Comparison of ENCODE assay signal across 19 cellular contexts in the genomic region with DNA sequence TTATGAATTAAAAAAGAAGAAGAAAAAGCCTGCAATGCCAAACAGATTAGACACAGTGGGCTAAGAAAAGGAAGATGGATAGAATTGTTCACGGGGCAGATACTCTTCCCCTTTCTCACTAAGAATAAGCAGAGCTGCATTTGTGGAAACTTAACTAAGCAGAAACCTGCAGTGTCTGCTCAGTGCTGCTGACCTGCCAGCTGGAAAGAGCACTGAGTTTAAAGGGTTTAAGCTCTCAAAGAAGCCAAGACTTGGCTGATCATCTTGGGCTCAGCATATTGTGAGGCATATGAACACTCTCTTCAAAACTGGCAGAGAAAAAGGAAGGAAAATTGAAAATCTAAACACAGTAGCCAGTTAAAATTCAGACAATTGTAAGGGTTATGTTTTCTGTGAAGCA.
DNase-seq lines count a peak whose midpoint lies in the region; ATAC-seq and TF ChIP-seq lines count a peak whose summit lies in the region.
"Had no signal": no experiment of that assay in that cellular context is flagged by ENCODE, and none has a peak within 500 bp of the region (broad histone marks: within the 10 kb centered on the region; RNA-seq: fewer than 3 reads in every experiment).

No MANE protein-coding gene starts in this region.

- DNase-seq in Kasumi-1 (lab: John Stamatoyannopoulos, UW) (peak; percentile 8 to 19), endodermal cell (peak; percentile 50), putamen (ENCODE audit: low spot score) (peak; percentile 7)
- DNase-seq in stimulated activated CD4-positive, alpha-beta T cell treated with anti-CD3 and anti-CD28 coated beads, Interleukin-4, amount 100 ng/mL, for 1 hour, result no peak
- DNase-seq: activated CD4-positive, alpha-beta T cell treated with anti-CD3 and anti-CD28 coated beads for 36 hours; activated CD8-positive, alpha-beta memory T cell treated with anti-CD3 and anti-CD28 coated beads, Interleukin-2, amount 50 U/mL, for 4 hours; activated naive CD4-positive, alpha-beta T cell treated with Interleukin-2 at 50 U/mL for 16 hours; aorta; BE2C; colonic mucosa; foreskin melanocyte; left ventricle myocardium inferior; NCI-H2107; pancreas had no signal

- H3K4me3 ChIP-seq in OCI-LY3 (ENCODE audit: low read length) (no peak overlapping the region), endodermal cell (ENCODE audit: low read length) (no peak overlapping the region)
- H3K4me3 ChIP-seq: colonic mucosa, left ventricle myocardium inferior, SJCRH30, skin epidermis had no signal

- no peak overlapping the region for H3K9ac ChIP-seq in OCI-LY3 (ENCODE audit: low read length)
- H3K9ac ChIP-seq in endodermal cell (ENCODE audit: extremely low read depth, low read length, poor library complexity, severe bottlenecking), result no peak overlapping the region

- H3K9me3 ChIP-seq in OCI-LY3 (ENCODE audit: insufficient read depth, low read length) (no peaks in the 10 kb centered on the region), endodermal cell (ENCODE audit: control insufficient read depth, low read length) (no peaks in the 10 kb centered on the region)
- H3K9me3 ChIP-seq: BE2C, colonic mucosa, left ventricle myocardium inferior, pancreas, SJCRH30 had no signal

- peak overlapping the region; percentile 50 for H3K4me2 ChIP-seq in OCI-LY3 (ENCODE audit: low read length)

- H3K4me1 ChIP-seq in OCI-LY3 (ENCODE audit: low read length) (peaks cover 22% of the 10 kb centered on the region), endodermal cell (ENCODE audit: control insufficient read depth, insufficient read depth, low read length) (no peaks in the 10 kb centered on the region)
- H3K4me1 ChIP-seq: BE2C, colonic mucosa, left ventricle myocardium inferior, pancreas, SJCRH30 had no signal

- H3K4me1 Mint-ChIP-seq in endodermal cell, result no peaks in the 10 kb centered on the region
- H3K4me1 Mint-ChIP-seq: activated CD4-positive, alpha-beta T cell treated with anti-CD3 and anti-CD28 coated beads for 36 hours had no signal

- peak overlapping the region; percentile 59; the same call in 1 of the 2 replicates for H2AFZ ChIP-seq in OCI-LY3 (ENCODE audit: low read depth, low read length)

- H3K9me3 Mint-ChIP-seq in endodermal cell, result no peaks in the 10 kb centered on the region

- H3K27ac Mint-ChIP-seq in endodermal cell, result no peak overlapping the region
- H3K27ac Mint-ChIP-seq: activated CD4-positive, alpha-beta T cell treated with anti-CD3 and anti-CD28 coated beads for 36 hours had no signal

- no peaks in the 10 kb centered on the region for H3K36me3 ChIP-seq in OCI-LY3 (replicated peaks; ENCODE audit: low read depth, low read length)
- no peaks in the 10 kb centered on the region for H3K36me3 ChIP-seq in endodermal cell (ENCODE audit: control insufficient read depth, insufficient read depth, low read length)
- H3K36me3 ChIP-seq: BE2C, colonic mucosa, left ventricle myocardium inferior, pancreas, SJCRH30 had no signal

- H3K27me3 ChIP-seq in OCI-LY3 (ENCODE audit: low read depth, low read length), result no peaks in the 10 kb centered on the region
- H3K27me3 ChIP-seq in endodermal cell (ENCODE audit: control insufficient read depth, insufficient read depth, low read length, poor library complexity, severe bottlenecking), result no peaks in the 10 kb centered on the region
- H3K27me3 ChIP-seq: BE2C, colonic mucosa, pancreas, SJCRH30 had no signal

- no peak overlapping the region for H3K4me3 Mint-ChIP-seq in endodermal cell
- H3K4me3 Mint-ChIP-seq: activated CD4-positive, alpha-beta T cell treated with anti-CD3 and anti-CD28 coated beads for 36 hours had no signal

- no peaks in the 10 kb centered on the region for H4K20me1 ChIP-seq in OCI-LY3 (ENCODE audit: insufficient read depth, low read length)

- ATAC-seq in GM19328 (IDR thresholded peaks at IDR 0.05; ENCODE audit: unreplicated experiment), result no peak
- ATAC-seq in GM18870 (IDR thresholded peaks at IDR 0.05; ENCODE audit: unreplicated experiment), result no peak
- ATAC-seq: activated CD4-positive, alpha-beta T cell treated with anti-CD3 and anti-CD28 coated beads for 36 hours; pancreas had no signal

- H3K79me2 ChIP-seq in OCI-LY3 (ENCODE audit: low read length), result no peaks in the 10 kb centered on the region

- no peak overlapping the region for H3K27ac ChIP-seq in OCI-LY3 (ENCODE audit: low read length)
- peak overlapping the region; percentile 79 for H3K27ac ChIP-seq in endodermal cell (ENCODE audit: low read depth, low read length)
- H3K27ac ChIP-seq: colonic mucosa, left ventricle myocardium inferior, pancreas, SJCRH30, skin epidermis had no signal

- TF ChIP-seq CTCF in OCI-LY3 (IDR thresholded peaks at IDR 0.05; ENCODE audit: low read depth, low read length) (no peak), endodermal cell (conservative IDR thresholded peaks at IDR 0.05) (no peak)

- H3K27me3 Mint-ChIP-seq in endodermal cell (ENCODE audit: insufficient read depth), result no peaks in the 10 kb centered on the region
- H3K27me3 Mint-ChIP-seq: activated CD4-positive, alpha-beta T cell treated with anti-CD3 and anti-CD28 coated beads for 36 hours had no signal

- no peaks in the 10 kb centered on the region for H3K36me3 Mint-ChIP-seq in endodermal cell (ENCODE audit: low read depth)

- 67% methylated on average over 1 of the region's 1 CpG; no CpG with 5 or more reads in 1 of the 2 experiments for WGBS in endodermal cell (ENCODE audit: insufficient coverage in 1 of 2, insufficient read length in 1 of 2), 2 experiments
